In genomic region chr2:225543626-225544025, GRCh38 we compare ENCODE assay signal across 20 cellular contexts.
"Had no signal": no experiment of that assay in that cellular context is flagged by ENCODE, and none has a peak within 500 bp of the region (broad histone marks: within the 10 kb centered on the region; RNA-seq: fewer than 3 reads in every experiment).

No MANE protein-coding gene starts in this region.

- FAIRE-seq: endothelial cell of umbilical vein, keratinocyte had no signal

- H3K27me3 ChIP-seq: esophagus muscularis mucosa, foreskin keratinocyte, gastroesophageal sphincter, heart left ventricle, hepatocyte, left lung had no signal

- H3K4me1 ChIP-seq: esophagus muscularis mucosa, foreskin keratinocyte, gastroesophageal sphincter, heart left ventricle, left lung, lower lobe of right lung had no signal

- ATAC-seq: foreskin keratinocyte, gastroesophageal sphincter, heart left ventricle, left cardiac atrium, left lung, left ventricle myocardium superior, lower lobe of right lung had no signal

- H3K27ac ChIP-seq: coronary artery, dorsolateral prefrontal cortex, esophagus muscularis mucosa, foreskin keratinocyte, gastroesophageal sphincter, heart left ventricle, hepatocyte, left lung, lower lobe of right lung had no signal

- H3K36me3 ChIP-seq: esophagus muscularis mucosa, gastroesophageal sphincter, heart left ventricle, left lung, lower lobe of right lung had no signal

- H3K79me2 ChIP-seq: hepatocyte had no signal

- H3K9me3 ChIP-seq: esophagus muscularis mucosa, gastroesophageal sphincter, lower lobe of right lung had no signal

- DNase-seq: dermis blood vessel endothelial cell; dorsolateral prefrontal cortex; effector CD4-positive, alpha-beta T cell; effector memory CD4-positive, alpha-beta T cell; foreskin keratinocyte; heart left ventricle; hypothalamus; immature natural killer cell; left cardiac atrium; left lung; left ventricle myocardium superior; lower lobe of right lung; mesenchymal stem cell; midbrain had no signal

- H3K4me3 ChIP-seq: coronary artery, dorsolateral prefrontal cortex, esophagus muscularis mucosa, gastroesophageal sphincter, heart left ventricle, hepatocyte, left lung, lower lobe of right lung had no signal

- H3K4me2 ChIP-seq: hepatocyte had no signal
